9 cellular contexts compared by ENCODE assay signal in the genomic region with DNA sequence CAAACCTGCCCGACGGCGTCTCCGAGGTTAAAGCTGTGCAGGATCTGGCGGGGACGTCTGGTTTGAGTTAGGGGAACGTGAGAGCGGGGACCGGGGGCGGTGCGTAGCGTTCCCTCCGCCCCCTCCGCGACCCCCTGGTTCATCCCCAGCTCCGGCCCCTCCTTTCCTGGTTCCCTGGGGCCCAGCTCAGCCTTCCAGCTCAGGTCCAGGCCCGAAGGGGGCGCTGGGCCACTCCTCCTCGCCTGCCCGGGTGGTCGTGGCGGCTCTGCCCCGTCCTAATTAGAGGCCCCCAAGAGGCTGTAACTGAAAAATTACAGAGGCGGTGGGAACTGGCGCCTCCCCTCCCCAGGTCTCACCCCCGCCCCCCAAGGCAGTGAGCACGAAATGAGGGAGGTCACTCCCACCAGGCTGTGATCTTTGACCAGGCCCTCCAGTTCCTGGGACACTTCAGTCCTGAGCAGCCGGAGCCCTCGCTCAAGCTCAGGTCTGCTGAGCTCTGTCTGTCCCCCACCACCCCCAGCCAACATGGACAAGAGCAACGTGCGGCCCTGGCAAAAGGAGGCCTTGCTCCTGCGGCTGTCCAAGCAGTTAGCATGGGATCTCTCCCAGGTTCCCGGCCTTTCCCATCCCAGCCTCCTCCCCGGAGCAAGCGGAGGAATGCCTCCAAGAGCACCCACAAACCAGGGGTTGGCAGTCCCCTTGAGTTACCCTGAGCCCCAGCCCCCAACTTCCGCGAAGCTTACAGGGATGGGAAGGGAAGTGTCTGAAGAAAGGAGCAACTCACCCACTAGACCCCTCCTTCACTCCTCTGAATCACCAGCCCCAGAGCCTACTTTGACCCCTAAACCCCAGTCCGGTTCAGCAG. TPM values are rescaled to one million over a fixed set of nuclear protein-coding genes. Genes with fewer than 3 reads are reported as not detected.
DNase-seq lines count a peak whose midpoint lies in the region; ATAC-seq and TF ChIP-seq lines count a peak whose summit lies in the region.
"Had no signal": no experiment of that assay in that cellular context is flagged by ENCODE, and none has a peak within 500 bp of the region (broad histone marks: within the 10 kb centered on the region; RNA-seq: fewer than 3 reads in every experiment).

No MANE protein-coding gene starts in this region.

- H3K27ac ChIP-seq in cardiac muscle cell, result peak overlapping the region; percentile 87

- peak overlapping the region; percentile 64; the same call in 1 of the 2 replicates for H3K9ac ChIP-seq in ES-I3 (ENCODE audit: low read depth, low read length)

- ATAC-seq in HG02678 (IDR thresholded peaks at IDR 0.05; ENCODE audit: unreplicated experiment), result no peak

- H3K9me3 ChIP-seq in ES-I3 (ENCODE audit: control insufficient read depth, insufficient read depth, low read length), result no peaks in the 10 kb centered on the region
- H3K9me3 ChIP-seq in cardiac muscle cell (ENCODE audit: low read depth), result no peaks in the 10 kb centered on the region

- TF ChIP-seq CTCF in WI38 (IDR thresholded peaks at IDR 0.05; ENCODE audit: low read depth, low read length) (peak; percentile 20), cardiac muscle cell (IDR thresholded peaks at IDR 0.05; ENCODE audit: low read depth, low read length) (peak; percentile 39)

- H3K4me1 ChIP-seq in ES-I3 (ENCODE audit: insufficient read depth, low read length) (peaks cover 26% of the 10 kb centered on the region), cardiac muscle cell (ENCODE audit: low read depth) (peaks cover 28% of the 10 kb centered on the region)

- DNase-seq in cardiac muscle cell (ENCODE audit: low read depth in 1 of 2, low spot score in 1 of 2) (peak; percentile 54 to 74), retina (peak; percentile 91), DMS53 treated with DMSO at 0.1 percent for 48 hours (lab: John Stamatoyannopoulos, UW; ENCODE audit: unreplicated experiment) (no peak), NCI-H146 (lab: John Stamatoyannopoulos, UW) (no peak), SHP77 (lab: John Stamatoyannopoulos, UW) (no peak)

- H3K36me3 ChIP-seq in ES-I3 (ENCODE audit: insufficient read depth, low read length) (no peaks in the 10 kb centered on the region), cardiac muscle cell (no peaks in the 10 kb centered on the region)

- no peaks in the 10 kb centered on the region for H3K27me3 ChIP-seq in cardiac muscle cell

- H3K4me3 ChIP-seq in WI38 (ENCODE audit: low read depth, low read length), result peak overlapping the region; percentile 58
- peak overlapping the region; percentile 4 for H3K4me3 ChIP-seq in cardiac muscle cell

RNA-seq across cellular contexts. Expression of gene CD248, which starts 3.3 kb away (rescaled TPM):
- total RNA-seq in cardiac muscle cell, result 7.9 and 11.4 TPM in 2 replicates
- polyA plus RNA-seq in cardiac muscle cell, result 20.2 and 31.2 TPM in 2 replicates

RNA-seq across cellular contexts. Expression of gene TMEM151A, which starts 21.9 kb away (rescaled TPM):
- 2.6 and 3.5 TPM in 2 replicates for total RNA-seq in cardiac muscle cell
- 0.87 and 2.0 TPM in 2 replicates for polyA plus RNA-seq in cardiac muscle cell
- total RNA-seq: lung microvascular endothelial cell had no signal

RNA-seq across cellular contexts. Expression of gene RIN1, which starts 22.7 kb away (rescaled TPM):
- total RNA-seq in cardiac muscle cell, result 4.9 and 9.4 TPM in 2 replicates
- 1.9 and 4.8 TPM in 2 replicates for polyA plus RNA-seq in cardiac muscle cell

RNA-seq across cellular contexts. Expression of gene YIF1A, which starts 24.6 kb away (rescaled TPM):
- 68.2 and 121 TPM in 2 replicates for total RNA-seq in cardiac muscle cell
- 116 and 147 TPM in 2 replicates for polyA plus RNA-seq in cardiac muscle cell

RNA-seq across cellular contexts. Expression of gene BRMS1, which starts 31.4 kb away (rescaled TPM):
- total RNA-seq in cardiac muscle cell, result 29.3 and 33.2 TPM in 2 replicates
- 33.8 and 37.3 TPM in 2 replicates for polyA plus RNA-seq in cardiac muscle cell

Comparison
In these comparisons a context has a peak if more than half of its experiments do, and no peak if none do; other contexts are left out.
1. DNase-seq: peak in cardiac muscle cell (2 of 2) and retina (single experiment); none in DMS53 treated with DMSO at 0.1 percent for 48 hours (single experiment), NCI-H146 (single experiment) and SHP77 (0 of 2).